In the genomic region with DNA sequence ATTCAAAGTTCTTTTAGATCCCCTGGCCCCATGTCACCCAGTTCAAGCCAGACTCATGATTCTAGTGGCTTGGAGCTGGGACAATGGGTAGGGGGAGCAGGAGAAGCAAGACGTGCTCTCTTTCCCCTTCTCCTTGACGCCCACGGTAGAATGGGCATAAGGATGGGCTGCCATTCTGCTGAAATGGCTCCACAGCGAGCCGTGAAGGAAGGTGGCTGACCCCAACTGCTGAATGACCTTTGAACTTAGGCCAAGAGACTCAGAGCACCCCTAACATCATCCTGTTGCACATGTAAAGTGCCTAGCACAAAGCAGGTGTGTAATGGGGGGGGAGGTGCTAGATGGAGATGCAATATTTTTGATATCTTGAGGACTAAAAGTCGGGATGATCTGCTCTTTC, we compare ENCODE assay signal across 15 cellular contexts. TPM values are rescaled to one million over a fixed set of nuclear protein-coding genes. Genes with fewer than 3 reads are reported as not detected.
DNase-seq lines count a peak whose midpoint lies in the region; ATAC-seq and TF ChIP-seq lines count a peak whose summit lies in the region.
"Had no signal": no experiment of that assay in that cellular context is flagged by ENCODE, and none has a peak within 500 bp of the region (broad histone marks: within the 10 kb centered on the region; RNA-seq: fewer than 3 reads in every experiment).

No MANE protein-coding gene starts in this region.

- H3K27ac ChIP-seq in BLaER1 = no peak overlapping the region
- peak overlapping the region; percentile 100 for H3K27ac ChIP-seq in RWPE1
- H3K27ac ChIP-seq in epithelial cell of prostate = peak overlapping the region; percentile 94
- H3K27ac ChIP-seq in testis = no peak overlapping the region
- H3K27ac ChIP-seq in mesenchymal stem cell (ENCODE audit: low read length, poor library complexity, severe bottlenecking) = no peak overlapping the region
- H3K27ac ChIP-seq: GM23248, HL-60 had no signal

- H3K9me3 Mint-ChIP-seq in stimulated activated memory B cell treated with anti-CD40 and anti-IgM and Interleukin-4, amounts not matched to agents 10 μg/mL and 1 μg/mL and 100 μg/mL, for 72 hours = peaks cover 2% of the 10 kb centered on the region
- H3K9me3 Mint-ChIP-seq: CD4-positive, alpha-beta T cell had no signal

- no peak overlapping the region for H3K4me3 Mint-ChIP-seq in stimulated activated memory B cell treated with anti-CD40 and anti-IgM and Interleukin-4, amounts not matched to agents 10 μg/mL and 1 μg/mL and 100 μg/mL, for 72 hours
- H3K4me3 Mint-ChIP-seq: CD4-positive, alpha-beta T cell had no signal

- no peak overlapping the region for H3K4ac ChIP-seq in mesenchymal stem cell (ENCODE audit: low read depth in 1 of 2, low read length in 2 of 2)

- H4K91ac ChIP-seq in mesenchymal stem cell (ENCODE audit: low read length) = no peak overlapping the region

- no peak for ATAC-seq in stimulated activated memory B cell treated with anti-CD40 and anti-IgM and Interleukin-4, amounts not matched to agents 10 μg/mL and 1 μg/mL and 100 μg/mL, for 72 hours

- peak overlapping the region; percentile 69 for H3K4me2 ChIP-seq in BLaER1
- H3K4me2 ChIP-seq in mesenchymal stem cell (ENCODE audit: low read length, poor library complexity, severe bottlenecking) = no peak overlapping the region

- no peak overlapping the region for H2BK120ac ChIP-seq in mesenchymal stem cell (ENCODE audit: low read depth, low read length)

- H3K23ac ChIP-seq in mesenchymal stem cell (ENCODE audit: low read length in 2 of 2) = no peak overlapping the region

- H3K9ac ChIP-seq in BLaER1 (no peak overlapping the region), mesenchymal stem cell (ENCODE audit: low read length) (no peak overlapping the region)
- H3K9ac ChIP-seq: GM23248 had no signal

- H4K20me1 ChIP-seq in BLaER1 = no peaks in the 10 kb centered on the region

- intact Hi-C loops in testis (cut with DNase I; ENCODE audit: low total_unique reads) = no loop called here

- no peak overlapping the region for H4K8ac ChIP-seq in mesenchymal stem cell (ENCODE audit: low read length)

- no peak overlapping the region for H3K18ac ChIP-seq in mesenchymal stem cell (ENCODE audit: low read depth in 1 of 2, low read length in 2 of 2)

- WGBS in testis, 2 donors = 81 to 82% methylated on average over 6 of the region's 6 CpGs
- WGBS in mesenchymal stem cell = 95% methylated on average over 6 of the region's 6 CpGs

- peak overlapping the region; percentile 76 for H3K27ac Mint-ChIP-seq in stimulated activated memory B cell treated with anti-CD40 and anti-IgM and Interleukin-4, amounts not matched to agents 10 μg/mL and 1 μg/mL and 100 μg/mL, for 72 hours
- H3K27ac Mint-ChIP-seq: CD4-positive, alpha-beta T cell had no signal

- TF ChIP-seq CTCF in RWPE1 (conservative IDR thresholded peaks at IDR 0.05; ENCODE audit: low read depth) (no peak), testis (IDR thresholded peaks at IDR 0.05) (no peak)

- H3K27me3 ChIP-seq in BLaER1 (no peaks in the 10 kb centered on the region), testis (no peaks in the 10 kb centered on the region), mesenchymal stem cell (ENCODE audit: control insufficient read depth in 1 of 2, insufficient read depth in 1 of 2, low read length in 2 of 2) (no peaks in the 10 kb centered on the region)

- no peak overlapping the region for H2AK5ac ChIP-seq in mesenchymal stem cell (ENCODE audit: low read length, severe bottlenecking)

- H3K4me3 ChIP-seq in BLaER1 (no peak overlapping the region), testis (no peak overlapping the region), mesenchymal stem cell (ENCODE audit: insufficient read depth in 1 of 2, low read depth in 1 of 2, low read length in 2 of 2) (no peak overlapping the region)
- H3K4me3 ChIP-seq: GM23248 had no signal

- H2BK5ac ChIP-seq in mesenchymal stem cell (ENCODE audit: low read depth, low read length, poor library complexity, severe bottlenecking) = no peak overlapping the region

- H3K4me1 ChIP-seq in BLaER1 (peaks cover 46% of the 10 kb centered on the region), testis (no peaks in the 10 kb centered on the region), mesenchymal stem cell (ENCODE audit: control insufficient read depth, insufficient read depth, low read depth, low read length) (peaks cover 2% of the 10 kb centered on the region)

- H2BK12ac ChIP-seq in mesenchymal stem cell (ENCODE audit: low read length in 2 of 2) = no peak overlapping the region

- POLR2A ChIA-PET in RWPE1 (lab: Yijun Ruan, JAX; ENCODE audit: low non-redundant PET) = no interaction called here

- peaks cover 67% of the 10 kb centered on the region for H3K4me1 Mint-ChIP-seq in stimulated activated memory B cell treated with anti-CD40 and anti-IgM and Interleukin-4, amounts not matched to agents 10 μg/mL and 1 μg/mL and 100 μg/mL, for 72 hours

- H3K79me1 ChIP-seq in mesenchymal stem cell (replicated peaks; ENCODE audit: low read length, poor library complexity, severe bottlenecking) = no peaks in the 10 kb centered on the region

- no peaks in the 10 kb centered on the region for H3K27me3 Mint-ChIP-seq in stimulated activated memory B cell treated with anti-CD40 and anti-IgM and Interleukin-4, amounts not matched to agents 10 μg/mL and 1 μg/mL and 100 μg/mL, for 72 hours
- H3K27me3 Mint-ChIP-seq: CD4-positive, alpha-beta T cell had no signal

- H2AFZ ChIP-seq in mesenchymal stem cell (ENCODE audit: low read depth, low read length) = no peak overlapping the region
- H2AFZ ChIP-seq: GM23248 had no signal

- DNase-seq in RWPE1 (ENCODE audit: low spot score) = no peak
- no peak for DNase-seq in epithelial cell of prostate (ENCODE audit: low read depth, low spot score)
- DNase-seq in activated naive CD4-positive, alpha-beta T cell treated with Interleukin-2 at 50 U/mL for 16 hours = no peak
- no peak for DNase-seq in testis
- no peak for DNase-seq in mesenchymal stem cell
- DNase-seq: ACHN; C1 segment of cervical spinal cord; Calu3; CD4-positive, alpha-beta T cell; DMS 273 treated with DMSO at 0.1 percent for 48 hours; GM23248; H7 had no signal

- H3K36me3 Mint-ChIP-seq in stimulated activated memory B cell treated with anti-CD40 and anti-IgM and Interleukin-4, amounts not matched to agents 10 μg/mL and 1 μg/mL and 100 μg/mL, for 72 hours = no peaks in the 10 kb centered on the region

- no peaks in the 10 kb centered on the region for H3K9me3 ChIP-seq in BLaER1
- H3K9me3 ChIP-seq in testis = no peaks in the 10 kb centered on the region
- no peaks in the 10 kb centered on the region for H3K9me3 ChIP-seq in mesenchymal stem cell (ENCODE audit: control insufficient read depth, low read length)

- no peak overlapping the region for H3K14ac ChIP-seq in mesenchymal stem cell (ENCODE audit: low read length in 2 of 2)

- CTCF ChIA-PET in RWPE1 (lab: Yijun Ruan, JAX) = interaction anchor here (0.8 to 1.3 kb wide), 2 partner anchors 14 to 308 kb away, joined by 3 to 4 read pairs; no protein-coding TSS in a partner anchor

- TF ChIP-seq POLR2A in testis (IDR thresholded peaks at IDR 0.05) = no peak

- H3K36me3 ChIP-seq in BLaER1 (no peaks in the 10 kb centered on the region), testis (ENCODE audit: low read depth, missing control alignments) (no peaks in the 10 kb centered on the region), mesenchymal stem cell (ENCODE audit: control insufficient read depth in 1 of 2, insufficient read depth in 2 of 2, low read depth in 1 of 2, low read length in 2 of 2) (no peaks in the 10 kb centered on the region)

- no peak overlapping the region for H2BK15ac ChIP-seq in mesenchymal stem cell (ENCODE audit: low read depth, poor library complexity, severe bottlenecking)

RNA-seq across cellular contexts. Expression of a gene that starts 15.8 kb away (rescaled TPM):
- total RNA-seq in testis = 10 to 100 TPM; 42.0 to 44.3 TPM
- 44.0 TPM for polyA plus RNA-seq in testis (ENCODE audit: insufficient read depth, low read depth, low replicate concordance)
- polyA plus RNA-seq in mesenchymal stem cell (2013, experiment 1 of 2) = 66.8 TPM
- 65.2 TPM for polyA plus RNA-seq in mesenchymal stem cell (2013, experiment 2 of 2)

Comparison
In these comparisons a context has a peak if more than half of its experiments do, and no peak if none do; other contexts are left out.
1. H3K27ac ChIP-seq: peak in RWPE1 (single experiment) and epithelial cell of prostate (single experiment); none in BLaER1 (single experiment), testis (0 of 2) and mesenchymal stem cell (single experiment).